ENCODE assay signal across 7 cellular contexts in genomic region chr6:107019047-107019446, GRCh38.
"Had no signal": no experiment of that assay in that cellular context is flagged by ENCODE, and none has a peak within 500 bp of the region (broad histone marks: within the 10 kb centered on the region; RNA-seq: fewer than 3 reads in every experiment).

No MANE protein-coding gene starts in this region.

- FAIRE-seq: HepG2 had no signal

- H3K4me3 Mint-ChIP-seq: H9, IgD-negative memory B cell had no signal

- H3K27ac Mint-ChIP-seq: H9, IgD-negative memory B cell had no signal

- DNase-seq: GOT3, H9, HCEC 1CT, KG1 had no signal

- H3K9me3 Mint-ChIP-seq: H9, IgD-negative memory B cell had no signal

- ATAC-seq: HepG2 had no signal

- H3K36me3 Mint-ChIP-seq: IgD-negative memory B cell had no signal

- H3K27ac ChIP-seq: HL-60 had no signal
